ENCODE assay signal across 8 cellular contexts in the genomic region with DNA sequence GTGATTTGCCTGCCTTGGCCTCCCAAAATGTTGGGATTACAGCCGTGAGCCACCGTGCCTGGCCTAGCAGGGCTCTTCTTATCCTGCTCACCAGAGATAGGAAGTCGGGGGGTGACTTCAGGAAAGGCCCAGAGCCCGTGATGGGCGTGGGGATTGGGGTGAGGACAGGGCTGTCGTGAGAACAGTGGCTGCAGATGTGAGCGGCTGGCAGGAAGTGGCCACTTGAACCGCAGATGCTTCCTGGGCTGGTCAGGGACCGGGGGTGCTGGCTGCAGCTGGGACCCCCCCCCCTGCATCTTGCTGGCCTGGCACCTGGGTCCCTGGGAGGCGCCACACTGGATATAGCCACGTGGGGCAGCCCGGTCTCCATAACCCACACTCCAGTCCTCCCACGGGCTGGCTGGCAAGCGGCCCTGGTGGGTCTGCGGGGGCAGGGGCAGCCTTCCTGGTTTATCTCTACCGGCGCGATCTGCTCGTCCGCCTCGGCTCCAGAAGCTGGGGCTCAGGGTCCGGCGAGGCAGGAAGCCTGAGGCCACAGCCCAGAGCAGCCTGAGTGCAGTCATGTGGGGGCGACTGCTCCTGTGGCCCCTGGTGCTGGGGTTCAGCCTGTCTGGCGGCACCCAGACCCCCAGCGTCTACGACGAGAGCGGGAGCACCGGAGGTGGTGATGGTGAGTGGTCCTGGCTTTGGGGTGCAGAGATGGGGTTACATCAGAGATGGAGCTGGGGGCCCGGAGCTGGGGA. TPM values are rescaled to one million over a fixed set of nuclear protein-coding genes. Genes with fewer than 3 reads are reported as not detected.
DNase-seq lines count a peak whose midpoint lies in the region; ATAC-seq and TF ChIP-seq lines count a peak whose summit lies in the region.

Gene F2RL3 (plus strand): TSS at position 371 of the 743 bp plus-strand sequence. CDS start 191 bp downstream, at position 562.

- no peaks in the 10 kb centered on the region for H3F3A ChIP-seq in smooth muscle cell (ENCODE audit: low read depth)

- H3K9me3 ChIP-seq in MG63 (no peaks in the 10 kb centered on the region), esophagus squamous epithelium (no peaks in the 10 kb centered on the region), smooth muscle cell (replicated peaks; ENCODE audit: low read depth) (no peaks in the 10 kb centered on the region)

- intact Hi-C loops in esophagus squamous epithelium (cut with DNase I), result no loop called here

- no peaks in the 10 kb centered on the region for H4K20me1 ChIP-seq in smooth muscle cell (ENCODE audit: low read depth)

- no peak within 1 kb of the TSS for H3K9ac ChIP-seq in smooth muscle cell (ENCODE audit: low read depth)

- peak; percentile 55 for ATAC-seq in GM18909 (IDR thresholded peaks at IDR 0.05; ENCODE audit: poor library complexity, unreplicated experiment)
- ATAC-seq in HG02642 (IDR thresholded peaks at IDR 0.05; ENCODE audit: poor library complexity, unreplicated experiment), result no peak
- ATAC-seq in HG02571 (IDR thresholded peaks at IDR 0.05; ENCODE audit: unreplicated experiment), result no peak

- H3K4me3 ChIP-seq in MG63 (peak within 1 kb of the TSS; percentile 14; the same call in 1 of the 2 replicates), esophagus squamous epithelium (peak within 1 kb of the TSS; percentile 5 to 55 (median 26)), smooth muscle cell (no peak within 1 kb of the TSS)

- no peaks in the 10 kb centered on the region for H3K36me3 ChIP-seq in MG63
- H3K36me3 ChIP-seq in esophagus squamous epithelium, result no peaks in the 10 kb centered on the region
- no peaks in the 10 kb centered on the region for H3K36me3 ChIP-seq in smooth muscle cell (ENCODE audit: low read depth)

- H2AFZ ChIP-seq in smooth muscle cell (ENCODE audit: low read depth), result no peak within 1 kb of the TSS

- H3K27me3 ChIP-seq in MG63 (no peaks in the 10 kb centered on the region), esophagus squamous epithelium (peaks cover 0 to 37% (median 0%) of the 10 kb centered on the region in 4 donors), smooth muscle cell (ENCODE audit: low read depth) (no peaks in the 10 kb centered on the region)

- H3K27ac ChIP-seq in esophagus squamous epithelium (peak within 1 kb of the TSS in 3 of 4 donors; percentile 60 to 72 (median 62)), smooth muscle cell (ENCODE audit: low read depth) (peak within 1 kb of the TSS; percentile 67)

- H3K4me1 ChIP-seq in esophagus squamous epithelium (peaks cover 0 to 27% (median 17%) of the 10 kb centered on the region in 3 donors), smooth muscle cell (ENCODE audit: low read depth) (no peaks in the 10 kb centered on the region)

- no peak for TF ChIP-seq POLR2A in esophagus squamous epithelium (IDR thresholded peaks at IDR 0.05)

- DNase-seq in MG63, result no peak
- DNase-seq in esophagus squamous epithelium (lab: John Stamatoyannopoulos, UW), result no peak
- DNase-seq in smooth muscle cell (lab: John Stamatoyannopoulos, UW; ENCODE audit: unreplicated experiment), result peak; percentile 19
- no peak for DNase-seq in NOMO-1 (lab: John Stamatoyannopoulos, UW; ENCODE audit: unreplicated experiment in 2 of 2)
- no peak for DNase-seq in GM19240 (ENCODE audit: insufficient read length, low spot score)

- no peaks in the 10 kb centered on the region for H3K79me2 ChIP-seq in smooth muscle cell (ENCODE audit: low read depth)

- 18 to 31% methylated on average over 6 to 9 of the region's 31 CpGs for WGBS in esophagus squamous epithelium, 2 donors
- 47% methylated on average over 31 of the region's 31 CpGs for WGBS in smooth muscle cell (ENCODE audit: low lambda C conversion rate)

- TF ChIP-seq CTCF in esophagus squamous epithelium (IDR thresholded peaks at IDR 0.05), result no peak
- TF ChIP-seq CTCF in smooth muscle cell (IDR thresholded peaks at IDR 0.05; ENCODE audit: borderline replicate concordance, insufficient read depth, poor library complexity, severe bottlenecking), result no peak

- peak within 1 kb of the TSS; percentile 68 for H3K4me2 ChIP-seq in smooth muscle cell

RNA-seq across cellular contexts. Expression of gene F2RL3, which starts in this region (rescaled TPM):
- total RNA-seq in MG63 (2014; rRNA removed; shearing (Covaris generic); ENCODE audit: low replicate concordance), result not detected in 2 replicates
- total RNA-seq in esophagus squamous epithelium (1 to 10 TPM in 1 of 4 donors, under 1 TPM in 3; 0.27 to 1.1 (median 0.81) TPM), smooth muscle cell (0.04 and 2.1 TPM in 2 replicates)
- polyA plus RNA-seq in smooth muscle cell, result 1.2 and 2.2 TPM in 2 replicates
